ENCODE assay signal across 28 cellular contexts in the genomic region with DNA sequence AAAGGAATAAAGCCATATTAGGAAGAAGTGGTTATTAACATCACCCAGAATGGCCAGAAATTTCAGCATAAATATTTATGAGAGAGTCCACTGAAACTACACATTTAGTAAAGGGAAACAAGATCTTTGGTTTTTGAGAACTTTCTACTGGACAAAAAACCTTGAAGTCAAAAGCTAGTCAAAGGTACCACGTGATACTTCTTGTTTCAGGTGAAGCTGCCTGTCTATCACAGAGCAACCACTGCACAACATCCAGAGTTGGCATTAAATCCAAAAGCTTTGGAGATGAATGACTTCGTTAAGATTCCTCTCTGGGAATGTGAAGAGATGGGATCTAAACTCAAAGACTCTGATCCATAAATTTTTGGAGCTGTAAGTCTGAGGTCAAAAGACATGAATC.
"Had no signal": no experiment of that assay in that cellular context is flagged by ENCODE, and none has a peak within 500 bp of the region (broad histone marks: within the 10 kb centered on the region; RNA-seq: fewer than 3 reads in every experiment).

No MANE protein-coding gene starts in this region.

- H3K27ac ChIP-seq: colonic mucosa, epithelial cell of prostate, esophagus squamous epithelium, heart right ventricle, lower lobe of right lung, testis, transverse colon had no signal

- H3K4me3 ChIP-seq: colonic mucosa, esophagus squamous epithelium, heart right ventricle, lower lobe of right lung, mucosa of descending colon, testis, transverse colon had no signal

- H3K27me3 ChIP-seq: colonic mucosa, esophagus squamous epithelium, heart right ventricle, testis, transverse colon had no signal

- H3K36me3 ChIP-seq: colonic mucosa, esophagus squamous epithelium, heart right ventricle, lower lobe of right lung, transverse colon had no signal

- ATAC-seq: activated CD4-positive, alpha-beta T cell treated with anti-CD3 and anti-CD28 coated beads for 36 hours; heart right ventricle; left lobe of liver; lower lobe of right lung; mucosa of descending colon; natural killer cell treated with Interleukin-12 subunit alpha and Interleukin-12 subunit beta and Interleukin-15 and Interleukin-18, amount 100 ng/mL, for 72 hours; right cardiac atrium; stimulated activated naive CD8-positive, alpha-beta T cell treated with anti-CD3 and anti-CD28 coated beads, Interleukin-15, Interleukin-2, amounts not matched to agents 100 U/mL and 50 U/mL, for 24 hours had no signal

- H3K9me3 ChIP-seq: colonic mucosa, esophagus squamous epithelium, heart right ventricle, lower lobe of right lung, mucosa of descending colon, testis, transverse colon had no signal

- DNase-seq: activated CD4-positive, alpha-beta T cell treated with anti-CD3 and anti-CD28 coated beads for 36 hours; activated CD4-positive, alpha-beta T cell treated with anti-CD3 and anti-CD28 coated beads, Interleukin-2, amount 50 U/mL, for 48 hours; activated CD4-positive, CD25-positive, alpha-beta regulatory T cell; activated CD8-positive, alpha-beta memory T cell treated with anti-CD3 and anti-CD28 coated beads for 24 hours; activated effector memory CD4-positive, alpha-beta T cell treated with Interleukin-2 at 50 U/mL for 16 hours; activated naive CD4-positive, alpha-beta T cell treated with Interleukin-2 at 50 U/mL for 16 hours; anterior cingulate cortex; cerebellar nuclear complex; colonic mucosa; effector CD8-positive, alpha-beta T cell; esophagus squamous epithelium; foreskin melanocyte; heart right ventricle; kidney glomerular epithelial cell; lower lobe of right lung; mesendoderm; mucosa of descending colon; posterior cingulate gyrus; right cardiac atrium; stimulated activated CD4-positive, alpha-beta T cell treated with anti-CD3 and anti-CD28 coated beads, Interleukin-2, amount 100 ng/mL, for 48 hours; stimulated activated naive CD8-positive, alpha-beta T cell treated with anti-CD3 and anti-CD28 coated beads, Interleukin-15, Interleukin-2, amounts not matched to agents 100 U/mL and 50 U/mL, for 24 hours; testis; transverse colon had no signal

- FAIRE-seq: endometrium, urothelium cell line had no signal

- H3K4me1 ChIP-seq: colonic mucosa, lower lobe of right lung, testis, transverse colon had no signal
